21 cellular contexts compared by ENCODE assay signal in the genomic region with DNA sequence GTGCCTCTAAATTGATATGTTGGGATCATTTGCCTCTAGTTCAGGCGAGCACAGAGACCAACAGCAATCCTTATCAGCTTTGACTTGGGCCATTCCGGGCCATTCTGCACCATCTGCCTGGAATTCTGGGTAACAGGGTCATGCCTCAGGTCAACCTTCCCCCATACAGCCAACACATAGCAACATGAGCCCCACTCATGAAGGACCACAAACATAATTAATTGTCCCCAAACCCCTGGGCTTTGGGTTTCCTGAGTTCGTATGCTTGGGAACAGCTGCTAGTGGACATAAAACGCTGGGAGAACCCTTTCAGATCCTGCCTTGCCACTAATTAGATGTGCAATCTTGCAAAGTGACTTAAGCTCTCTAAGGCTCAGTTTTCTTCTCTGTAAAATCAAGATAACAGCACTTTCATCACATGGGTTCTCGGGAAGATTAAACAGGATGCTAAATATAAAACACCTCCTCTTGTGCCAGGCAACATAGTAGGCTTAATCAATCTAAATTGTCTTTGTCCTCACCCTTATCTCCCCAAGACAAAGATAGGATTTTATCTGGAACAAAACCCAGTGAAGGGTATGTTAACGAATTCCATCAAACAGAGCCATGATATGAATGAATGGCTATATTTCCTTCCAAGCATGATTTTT.
A peak's percentile ranks its signal among the peaks of the same experiment; 100 is the strongest.
DNase-seq lines count a peak whose midpoint lies in the region; ATAC-seq and TF ChIP-seq lines count a peak whose summit lies in the region.
"Had no signal": no experiment of that assay in that cellular context is flagged by ENCODE, and none has a peak within 500 bp of the region (broad histone marks: within the 10 kb centered on the region; RNA-seq: fewer than 3 reads in every experiment).

No MANE protein-coding gene starts in this region.

- CTCF ChIA-PET in activated B cell treated with CpG ODN at 0.5 μM for 24 hours (lab: Charles Lee) = no interaction called here

- intact Hi-C loops in activated B cell treated with CpG ODN at 0.5 μM for 24 hours (cut with micrococcal nuclease) (loop anchor here (2.0 to 5.0 kb wide), 2 partner anchors 95 to 313 kb away; no protein-coding TSS in a partner anchor), left cardiac atrium (cut with DNase I) (no loop called here), left colon (cut with DNase I, micrococcal nuclease) (no loop called here)

- H3K9me3 Mint-ChIP-seq in activated B cell treated with CpG ODN at 0.5 μM for 24 hours = no peaks in the 10 kb centered on the region
- H3K9me3 Mint-ChIP-seq: CD4-positive, CD25-positive, alpha-beta regulatory T cell had no signal

- H3K4me3 Mint-ChIP-seq in activated B cell treated with CpG ODN at 0.5 μM for 24 hours = no peak overlapping the region
- H3K4me3 Mint-ChIP-seq: CD4-positive, CD25-positive, alpha-beta regulatory T cell had no signal

- H3K4me1 Mint-ChIP-seq in activated B cell treated with CpG ODN at 0.5 μM for 24 hours = peaks cover 37% of the 10 kb centered on the region

- TF ChIP-seq CTCF in activated B cell treated with CpG ODN at 0.5 μM for 24 hours (IDR thresholded peaks at IDR 0.05) = no peak
- TF ChIP-seq CTCF in retinal pigment epithelial cell (conservative IDR thresholded peaks at IDR 0.05; ENCODE audit: low read depth, low read length) = no peak

- DNase-seq in DMS 273 (lab: John Stamatoyannopoulos, UW; ENCODE audit: unreplicated experiment) = peak; percentile 21
- no peak for DNase-seq in DMS 273 treated with DMSO at 0.1 percent for 48 hours (lab: John Stamatoyannopoulos, UW)
- peak; percentile 37 to 84 for DNase-seq in NCI-H524 (lab: John Stamatoyannopoulos, UW)
- DNase-seq in activated B cell treated with CpG ODN at 0.5 μM for 24 hours = no peak
- DNase-seq in retinal pigment epithelial cell (ENCODE audit: low read depth) = peak; percentile 28
- DNase-seq in left cardiac atrium = no peak
- no peak for DNase-seq in COLO829 (ENCODE audit: low spot score)
- DNase-seq in left colon = no peak
- DNase-seq: AML-193; Caco-2; CD4-positive, CD25-positive, alpha-beta regulatory T cell; GOT3; NCI-H1105; NCI-H2081; NCI-H446 treated with DMSO at 0.1 percent for 48 hours; NCI-H774; PC-3; RPMI8226; SHP77 treated with DMSO at 0.1 percent for 48 hours had no signal

- ATAC-seq in activated B cell treated with CpG ODN at 0.5 μM for 24 hours (ENCODE audit: low read depth) (no peak), left cardiac atrium (no peak), left colon (no peak)
- ATAC-seq: HCT116, PC-3, SK-N-SH treated with all-trans-retinoic acid at 6 μM for 48 hours had no signal

- H3K27me3 Mint-ChIP-seq in activated B cell treated with CpG ODN at 0.5 μM for 24 hours = no peaks in the 10 kb centered on the region
- H3K27me3 Mint-ChIP-seq: CD4-positive, CD25-positive, alpha-beta regulatory T cell had no signal

- H3K27ac Mint-ChIP-seq in activated B cell treated with CpG ODN at 0.5 μM for 24 hours = peak overlapping the region; percentile 14
- H3K27ac Mint-ChIP-seq: CD4-positive, CD25-positive, alpha-beta regulatory T cell had no signal

- H3K4me3 ChIP-seq in retinal pigment epithelial cell (ENCODE audit: low read length) = no peak overlapping the region

- POLR2A ChIA-PET in activated B cell treated with CpG ODN at 0.5 μM for 24 hours (lab: Charles Lee) = interaction anchor here (0.5 kb wide), 1 partner anchor 10 kb away, joined by 4 read pairs; no protein-coding TSS in a partner anchor

- H3K36me3 Mint-ChIP-seq in activated B cell treated with CpG ODN at 0.5 μM for 24 hours (ENCODE audit: low read depth) = no peaks in the 10 kb centered on the region
- H3K36me3 Mint-ChIP-seq: CD4-positive, CD25-positive, alpha-beta regulatory T cell had no signal

Comparison
In these comparisons a context has a peak if more than half of its experiments do, and no peak if none do; other contexts are left out.
1. DNase-seq: peak in DMS 273 (single experiment), NCI-H524 (2 of 2) and retinal pigment epithelial cell (single experiment); none in DMS 273 treated with DMSO at 0.1 percent for 48 hours (single experiment), activated B cell treated with CpG ODN at 0.5 μM for 24 hours (single experiment), left cardiac atrium (single experiment), COLO829 (single experiment) and left colon (0 of 2).